1 cellular context compared by ENCODE assay signal in genomic region chr10:50092928-50093327, GRCh38. TPM values are rescaled to one million over a fixed set of nuclear protein-coding genes. Genes with fewer than 3 reads are reported as not detected.
DNase-seq lines count a peak whose midpoint lies in the region; ATAC-seq lines count a peak whose summit lies in the region.
"Not testable (repeated sequence)": the region's sequence is repeated elsewhere in the genome, so short reads cannot be mapped to it uniquely, and the experiment has no call there.

No MANE protein-coding gene starts in this region.

- H3K27me3 ChIP-seq in right cardiac atrium (ENCODE audit: control insufficient read depth, insufficient read depth), result not testable (repeated sequence)

- no CpG with 5 or more reads among the region's 8 CpGs for WGBS in right cardiac atrium

- not testable (repeated sequence) for H3K4me3 ChIP-seq in right cardiac atrium (ENCODE audit: low read length)

- ATAC-seq in right cardiac atrium, result peak; percentile 69 to 71

- DNase-seq in right cardiac atrium, result not testable (repeated sequence)

- not testable (repeated sequence) for H3K4me1 ChIP-seq in right cardiac atrium (ENCODE audit: control insufficient read depth, insufficient read depth, low read length)

- H3K27ac ChIP-seq in right cardiac atrium (ENCODE audit: low read length), result not testable (repeated sequence)

- H3K9me3 ChIP-seq in right cardiac atrium (ENCODE audit: control insufficient read depth, low read length), result not testable (repeated sequence)

- intact Hi-C loops in right cardiac atrium (cut with DNase I), result not testable (repeated sequence)

RNA-seq across cellular contexts. Expression of gene WASHC2A, which starts 25.2 kb away (rescaled TPM):
- 100 to 1,000 TPM in 3 of 4 donors, 10 to 100 TPM in 1; 64.8 to 242 (median 159) TPM for total RNA-seq in right cardiac atrium
- 32.8 TPM for polyA plus RNA-seq in right cardiac atrium
